24 cellular contexts compared by ENCODE assay signal in genomic region chr13:62377838-62378237, GRCh38.
"Had no signal": no experiment of that assay in that cellular context is flagged by ENCODE, and none has a peak within 500 bp of the region (broad histone marks: within the 10 kb centered on the region; RNA-seq: fewer than 3 reads in every experiment).

No MANE protein-coding gene starts in this region.

- H3K4me1 ChIP-seq: colonic mucosa, esophagus muscularis mucosa, esophagus squamous epithelium, foreskin keratinocyte, gastrocnemius medialis, gastroesophageal sphincter, heart left ventricle, heart right ventricle had no signal

- ATAC-seq: effector memory CD8-positive, alpha-beta T cell; esophagus mucosa; foreskin keratinocyte; gastrocnemius medialis; gastroesophageal sphincter; heart left ventricle; heart right ventricle had no signal

- H3K27me3 ChIP-seq: colonic mucosa, esophagus muscularis mucosa, esophagus squamous epithelium, foreskin keratinocyte, gastrocnemius medialis, gastroesophageal sphincter, heart left ventricle, heart right ventricle had no signal

- H3K4me3 ChIP-seq: colonic mucosa, coronary artery, dorsolateral prefrontal cortex, esophagus muscularis mucosa, esophagus squamous epithelium, gastrocnemius medialis, gastroesophageal sphincter, heart left ventricle, heart right ventricle had no signal

- H3K9me3 ChIP-seq: colonic mucosa, esophagus muscularis mucosa, esophagus squamous epithelium, gastrocnemius medialis, gastroesophageal sphincter, heart left ventricle had no signal

- H3K27ac ChIP-seq: colonic mucosa, coronary artery, dorsolateral prefrontal cortex, epithelial cell of prostate, esophagus muscularis mucosa, esophagus squamous epithelium, foreskin keratinocyte, gastrocnemius medialis, gastroesophageal sphincter, heart left ventricle, heart right ventricle had no signal

- DNase-seq: colonic mucosa; cortex of kidney; dermis blood vessel endothelial cell; dorsolateral prefrontal cortex; effector CD4-positive, alpha-beta T cell; effector CD8-positive, alpha-beta T cell; effector memory CD4-positive, alpha-beta T cell; effector memory CD8-positive, alpha-beta T cell; endodermal cell; erythroblast; esophagus squamous epithelium; foreskin fibroblast; foreskin keratinocyte; foreskin melanocyte; gastrocnemius medialis; glutamatergic neuron; head of caudate nucleus; heart left ventricle; heart right ventricle had no signal

- H3K36me3 ChIP-seq: colonic mucosa, esophagus muscularis mucosa, esophagus squamous epithelium, gastrocnemius medialis, gastroesophageal sphincter, heart left ventricle, heart right ventricle had no signal
